29 cellular contexts compared by ENCODE assay signal in the genomic region with DNA sequence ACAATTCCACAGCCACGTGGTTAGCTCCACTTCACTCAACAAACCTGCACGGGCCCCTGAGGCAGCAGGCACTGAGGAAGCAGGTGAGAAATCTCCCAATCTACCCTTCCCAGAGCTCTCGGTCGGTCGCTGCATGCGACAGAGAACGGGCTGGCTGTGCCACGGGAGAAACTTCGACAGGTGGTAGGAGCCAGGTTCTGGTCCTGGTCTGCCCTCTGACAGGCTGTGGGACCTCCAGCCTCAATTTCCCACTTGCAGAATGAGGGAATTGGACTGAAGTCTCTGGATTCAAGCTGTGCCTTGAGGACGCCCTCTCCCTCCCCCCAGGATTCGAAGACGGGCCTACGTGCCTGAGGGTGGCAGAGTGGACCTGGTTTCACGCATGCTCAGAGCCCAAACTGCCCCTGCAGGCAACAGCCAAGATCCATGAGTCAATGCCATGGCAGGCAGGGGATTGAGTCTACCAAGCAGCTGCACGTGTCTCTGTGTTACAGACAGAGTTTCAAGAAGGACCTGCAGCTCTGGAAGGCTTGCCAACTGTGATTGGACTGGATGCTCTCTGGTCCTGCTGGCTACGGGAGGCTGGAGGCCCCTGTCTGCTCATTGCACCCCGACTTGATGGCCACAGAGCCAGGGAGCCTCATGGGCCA.
"Had no signal": no experiment of that assay in that cellular context is flagged by ENCODE, and none has a peak within 500 bp of the region (broad histone marks: within the 10 kb centered on the region; RNA-seq: fewer than 3 reads in every experiment).

No MANE protein-coding gene starts in this region.

- H3K36me3 Mint-ChIP-seq: activated naive CD8-positive, alpha-beta T cell treated with anti-CD3 and anti-CD28 coated beads for 36 hours had no signal

- H3K9me3 Mint-ChIP-seq: activated naive CD4-positive, alpha-beta T cell treated with anti-CD3 and anti-CD28 coated beads for 36 hours; activated naive CD8-positive, alpha-beta T cell treated with anti-CD3 and anti-CD28 coated beads for 36 hours; activated T-helper 1 cell treated with anti-CD3 and anti-CD28 coated beads, Interleukin-12 subunit alpha, Interleukin-12 subunit beta, Interleukin-2, Interleukin-4 antibody, amounts not matched to agents 30 ng/mL and 10 ng/mL and 1 ng/mL, durations not matched to agents 14 hours and 24 hours and 36 hours; nephron had no signal

- H3K27me3 ChIP-seq: adrenal gland, body of pancreas, colonic mucosa, heart left ventricle, ovary, spleen, tibial nerve had no signal

- DNase-seq: activated CD4-positive, alpha-beta T cell treated with anti-CD3 and anti-CD28 coated beads for 48 hours; activated CD4-positive, alpha-beta T cell treated with anti-CD3 and anti-CD28 coated beads, Interleukin-2, amount 50 U/mL, for 48 hours; activated CD8-positive, alpha-beta memory T cell treated with anti-CD3 and anti-CD28 coated beads for 24 hours; activated effector memory CD4-positive, alpha-beta T cell treated with anti-CD3 and anti-CD28 coated beads, Interleukin-2, amount 50 U/mL, for 16 hours; activated naive CD4-positive, alpha-beta T cell treated with anti-CD3 and anti-CD28 coated beads for 36 hours; activated naive CD8-positive, alpha-beta T cell treated with anti-CD3 and anti-CD28 coated beads for 36 hours; adrenal gland; aorta; body of pancreas; cerebellar nuclear complex; colonic mucosa; dorsolateral prefrontal cortex; heart left ventricle; hypothalamus; immature natural killer cell; kidney; left colon; midbrain; ovary; psoas muscle; spleen; stimulated activated naive CD4-positive, alpha-beta T cell; T-helper 17 cell; T1000; WERI-Rb-1 had no signal

- H3K27ac ChIP-seq: adrenal gland, body of pancreas, colonic mucosa, dorsolateral prefrontal cortex, heart left ventricle, neutrophil, ovary, psoas muscle, spleen, tibial nerve, WERI-Rb-1 had no signal

- H3K9me3 ChIP-seq: adrenal gland, body of pancreas, colonic mucosa, heart left ventricle, neutrophil, ovary, psoas muscle, spleen, tibial nerve had no signal

- H3K4me3 ChIP-seq: adrenal gland, body of pancreas, colonic mucosa, dorsolateral prefrontal cortex, heart left ventricle, ovary, psoas muscle, spleen, tibial nerve had no signal

- H3K4me3 Mint-ChIP-seq: activated naive CD4-positive, alpha-beta T cell treated with anti-CD3 and anti-CD28 coated beads for 36 hours; activated naive CD8-positive, alpha-beta T cell treated with anti-CD3 and anti-CD28 coated beads for 36 hours; activated T-helper 1 cell treated with anti-CD3 and anti-CD28 coated beads, Interleukin-12 subunit alpha, Interleukin-12 subunit beta, Interleukin-2, Interleukin-4 antibody, amounts not matched to agents 30 ng/mL and 10 ng/mL and 1 ng/mL, durations not matched to agents 14 hours and 24 hours and 36 hours; immature natural killer cell; nephron; T-helper 17 cell had no signal

- H3K4me1 ChIP-seq: adrenal gland, body of pancreas, colonic mucosa, psoas muscle had no signal

- H3K36me3 ChIP-seq: adrenal gland, colonic mucosa, heart left ventricle, neutrophil, ovary, spleen, tibial nerve, WERI-Rb-1 had no signal

- H3K27ac Mint-ChIP-seq: activated naive CD4-positive, alpha-beta T cell treated with anti-CD3 and anti-CD28 coated beads for 36 hours; activated naive CD8-positive, alpha-beta T cell treated with anti-CD3 and anti-CD28 coated beads for 36 hours; activated T-helper 1 cell treated with anti-CD3 and anti-CD28 coated beads, Interleukin-12 subunit alpha, Interleukin-12 subunit beta, Interleukin-2, Interleukin-4 antibody, amounts not matched to agents 30 ng/mL and 10 ng/mL and 1 ng/mL, durations not matched to agents 14 hours and 24 hours and 36 hours; immature natural killer cell; nephron; T-helper 17 cell had no signal

- H3K27me3 Mint-ChIP-seq: activated naive CD8-positive, alpha-beta T cell treated with anti-CD3 and anti-CD28 coated beads for 36 hours; T-helper 17 cell had no signal
